21 cellular contexts compared by ENCODE assay signal in the genomic region with DNA sequence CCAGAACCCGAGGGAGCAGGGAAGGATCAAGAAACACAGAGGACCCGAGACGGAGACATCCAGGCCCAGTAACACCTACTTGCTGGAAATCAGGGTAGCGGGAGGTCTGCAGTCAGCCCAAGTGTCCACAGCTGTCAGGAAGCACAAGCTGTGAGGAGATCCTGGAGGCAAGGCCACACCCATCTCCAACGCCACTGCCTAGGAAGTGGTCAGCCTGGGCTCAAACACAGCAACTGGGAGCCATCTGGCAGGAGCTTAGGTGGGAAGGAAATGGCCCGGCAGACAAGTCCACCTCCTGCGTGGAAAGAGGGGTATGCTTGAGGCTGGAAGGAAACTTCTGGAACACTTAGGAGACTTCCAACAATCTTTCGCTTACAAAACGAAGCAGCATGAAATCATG.
A peak's percentile ranks its signal among the peaks of the same experiment; 100 is the strongest.
DNase-seq lines count a peak whose midpoint lies in the region; ATAC-seq, FAIRE-seq and TF ChIP-seq lines count a peak whose summit lies in the region.
"Had no signal": no experiment of that assay in that cellular context is flagged by ENCODE, and none has a peak within 500 bp of the region (broad histone marks: within the 10 kb centered on the region; RNA-seq: fewer than 3 reads in every experiment).

No MANE protein-coding gene starts in this region.

- H3K9me3 ChIP-seq in gastroesophageal sphincter: no peaks in the 10 kb centered on the region
- no peaks in the 10 kb centered on the region for H3K9me3 ChIP-seq in mucosa of descending colon

- no peak for FAIRE-seq in RCC 7860 (lab: Jason Lieb, UNC)

- H3K27ac ChIP-seq in gastroesophageal sphincter: peak overlapping the region in 2 of 4 donors; percentile 26 to 29
- H3K27ac ChIP-seq: brain microvascular endothelial cell, KMS-11, parathyroid adenoma had no signal

- peaks cover 5% of the 10 kb centered on the region for H3K27me3 ChIP-seq in gastroesophageal sphincter
- H3K27me3 ChIP-seq: brain microvascular endothelial cell had no signal

- 46 to 57% methylated on average over 4 of the region's 9 CpGs for WGBS in gastroesophageal sphincter (ENCODE audit: low coverage in 1 of 2), 2 donors

- no peak overlapping the region for H3K4me3 ChIP-seq in gastroesophageal sphincter
- H3K4me3 ChIP-seq in mucosa of descending colon: no peak overlapping the region

- no peak for TF ChIP-seq EP300 in gastroesophageal sphincter (IDR thresholded peaks at IDR 0.05)

- intact Hi-C loops in mucosa of descending colon (cut with DNase I, micrococcal nuclease): no loop called here

- TF ChIP-seq POLR2A in gastroesophageal sphincter (IDR thresholded peaks at IDR 0.05): no peak

- TF ChIP-seq CTCF in gastroesophageal sphincter (IDR thresholded peaks at IDR 0.05): no peak
- no peak for TF ChIP-seq CTCF in mucosa of descending colon (IDR thresholded peaks at IDR 0.05)

- H3K36me3 ChIP-seq in gastroesophageal sphincter: no peaks in the 10 kb centered on the region
- H3K36me3 ChIP-seq in mucosa of descending colon (ENCODE audit: low read depth): no peaks in the 10 kb centered on the region
- H3K36me3 ChIP-seq: brain microvascular endothelial cell had no signal

- ATAC-seq in gastroesophageal sphincter: peak; percentile 77
- ATAC-seq in mucosa of descending colon: peak; percentile 46
- ATAC-seq in GM21526 (IDR thresholded peaks at IDR 0.05; ENCODE audit: low FRiP score, unreplicated experiment): no peak
- ATAC-seq in GM21529 (IDR thresholded peaks at IDR 0.05; ENCODE audit: unreplicated experiment): no peak
- ATAC-seq: activated T-cell treated with anti-CD3 and anti-CD28 coated beads, Interleukin-2, amount 50 U/mL, for 72 hours; stimulated activated effector memory CD8-positive, alpha-beta T cell treated with anti-CD3 and anti-CD28 coated beads, Interleukin-12 subunit alpha, Interleukin-12 subunit beta, amount 100 ng/mL, for 72 hours had no signal

- no peaks in the 10 kb centered on the region for H3K4me1 ChIP-seq in gastroesophageal sphincter
- no peaks in the 10 kb centered on the region for H3K4me1 ChIP-seq in mucosa of descending colon (ENCODE audit: low read depth)
- H3K4me1 ChIP-seq: parathyroid adenoma had no signal

- DNase-seq in AG20443 (ENCODE audit: low spot score) (peak; percentile 46), mucosa of descending colon (peak in 1 of 3 donors; percentile 23), RCC 7860 (ENCODE audit: low spot score) (no peak), NCI-H1048 (lab: John Stamatoyannopoulos, UW) (no peak)
- DNase-seq: 8988T; activated CD4-positive, CD25-positive, alpha-beta regulatory T cell; activated T-cell treated with anti-CD3 and anti-CD28 coated beads, Interleukin-2, amount 50 U/mL, for 72 hours; brain microvascular endothelial cell; C1 segment of cervical spinal cord; H7; NCI-H1417 treated with DMSO at 0.1 percent for 48 hours; NCI-H2227 treated with DMSO at 0.1 percent for 48 hours; stimulated activated CD4-positive, alpha-beta T cell treated with anti-CD3 and anti-CD28 coated beads, Interleukin-12 subunit alpha, Interleukin-12 subunit beta, amount 100 ng/mL, for 4 hours; trophoblast cell had no signal

TF ChIP-seq in PFSK-1, 5 proteins besides CTCF, POLR2A, EP300 and RAD21:
- TF ChIP-seq, protein P1, sequence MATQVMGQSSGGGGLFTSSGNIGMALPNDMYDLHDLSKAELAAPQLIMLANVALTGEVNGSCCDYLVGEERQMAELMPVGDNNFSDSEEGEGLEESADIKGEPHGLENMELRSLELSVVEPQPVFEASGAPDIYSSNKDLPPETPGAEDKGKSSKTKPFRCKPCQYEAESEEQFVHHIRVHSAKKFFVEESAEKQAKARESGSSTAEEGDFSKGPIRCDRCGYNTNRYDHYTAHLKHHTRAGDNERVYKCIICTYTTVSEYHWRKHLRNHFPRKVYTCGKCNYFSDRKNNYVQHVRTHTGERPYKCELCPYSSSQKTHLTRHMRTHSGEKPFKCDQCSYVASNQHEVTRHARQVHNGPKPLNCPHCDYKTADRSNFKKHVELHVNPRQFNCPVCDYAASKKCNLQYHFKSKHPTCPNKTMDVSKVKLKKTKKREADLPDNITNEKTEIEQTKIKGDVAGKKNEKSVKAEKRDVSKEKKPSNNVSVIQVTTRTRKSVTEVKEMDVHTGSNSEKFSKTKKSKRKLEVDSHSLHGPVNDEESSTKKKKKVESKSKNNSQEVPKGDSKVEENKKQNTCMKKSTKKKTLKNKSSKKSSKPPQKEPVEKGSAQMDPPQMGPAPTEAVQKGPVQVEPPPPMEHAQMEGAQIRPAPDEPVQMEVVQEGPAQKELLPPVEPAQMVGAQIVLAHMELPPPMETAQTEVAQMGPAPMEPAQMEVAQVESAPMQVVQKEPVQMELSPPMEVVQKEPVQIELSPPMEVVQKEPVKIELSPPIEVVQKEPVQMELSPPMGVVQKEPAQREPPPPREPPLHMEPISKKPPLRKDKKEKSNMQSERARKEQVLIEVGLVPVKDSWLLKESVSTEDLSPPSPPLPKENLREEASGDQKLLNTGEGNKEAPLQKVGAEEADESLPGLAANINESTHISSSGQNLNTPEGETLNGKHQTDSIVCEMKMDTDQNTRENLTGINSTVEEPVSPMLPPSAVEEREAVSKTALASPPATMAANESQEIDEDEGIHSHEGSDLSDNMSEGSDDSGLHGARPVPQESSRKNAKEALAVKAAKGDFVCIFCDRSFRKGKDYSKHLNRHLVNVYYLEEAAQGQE (IDR thresholded peaks at IDR 0.05; ENCODE audit: insufficient read depth in 1 of 2, low read depth in 2 of 2, low read length in 2 of 2): no peak
- TF ChIP-seq FOXP2 (optimal IDR thresholded peaks at IDR 0.05; ENCODE audit: borderline replicate concordance, extremely low read depth, extremely low read length, insufficient read depth) (peak; percentile 46), POLR2AphosphoS5 (IDR thresholded peaks at IDR 0.05; ENCODE audit: low read depth, low read length) (no peak), TAF1 (IDR thresholded peaks at IDR 0.05; ENCODE audit: borderline replicate concordance, insufficient read depth, low read length) (no peak)
TF ChIP-seq in PFSK-1: peak in this region for 1.

Comparison
In these comparisons a context has a peak if more than half of its experiments do, and no peak if none do; other contexts are left out.
1. ATAC-seq: peak in gastroesophageal sphincter (single experiment) and mucosa of descending colon (single experiment); none in GM21526 (single experiment) and GM21529 (single experiment).